ENCODE assay signal across 1 cellular context in the genomic region with DNA sequence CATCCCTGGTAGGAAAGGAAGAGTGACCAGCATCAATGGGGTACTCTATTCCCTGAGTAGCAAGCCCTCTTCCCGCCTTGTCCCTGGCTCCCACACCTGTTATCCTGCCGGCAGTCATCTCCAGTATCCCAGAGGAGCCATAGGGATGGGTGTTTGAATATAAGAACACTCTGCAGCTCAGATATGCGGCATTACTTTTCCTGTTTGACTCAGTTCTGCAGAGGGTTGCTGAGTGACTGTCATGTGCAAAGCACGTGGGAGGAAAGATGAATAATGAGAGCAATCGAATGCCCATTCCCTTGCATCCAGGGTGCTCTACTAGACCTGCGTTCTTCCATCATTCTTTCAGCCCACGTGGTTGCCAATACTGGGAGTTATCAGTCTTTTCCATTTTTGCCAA.
TF ChIP-seq lines count a peak whose summit lies in the region.

No MANE protein-coding gene starts in this region.

TF ChIP-seq in GM23338, 12 proteins besides CTCF, POLR2A, EP300 and RAD21:
- TF ChIP-seq, protein P1, sequence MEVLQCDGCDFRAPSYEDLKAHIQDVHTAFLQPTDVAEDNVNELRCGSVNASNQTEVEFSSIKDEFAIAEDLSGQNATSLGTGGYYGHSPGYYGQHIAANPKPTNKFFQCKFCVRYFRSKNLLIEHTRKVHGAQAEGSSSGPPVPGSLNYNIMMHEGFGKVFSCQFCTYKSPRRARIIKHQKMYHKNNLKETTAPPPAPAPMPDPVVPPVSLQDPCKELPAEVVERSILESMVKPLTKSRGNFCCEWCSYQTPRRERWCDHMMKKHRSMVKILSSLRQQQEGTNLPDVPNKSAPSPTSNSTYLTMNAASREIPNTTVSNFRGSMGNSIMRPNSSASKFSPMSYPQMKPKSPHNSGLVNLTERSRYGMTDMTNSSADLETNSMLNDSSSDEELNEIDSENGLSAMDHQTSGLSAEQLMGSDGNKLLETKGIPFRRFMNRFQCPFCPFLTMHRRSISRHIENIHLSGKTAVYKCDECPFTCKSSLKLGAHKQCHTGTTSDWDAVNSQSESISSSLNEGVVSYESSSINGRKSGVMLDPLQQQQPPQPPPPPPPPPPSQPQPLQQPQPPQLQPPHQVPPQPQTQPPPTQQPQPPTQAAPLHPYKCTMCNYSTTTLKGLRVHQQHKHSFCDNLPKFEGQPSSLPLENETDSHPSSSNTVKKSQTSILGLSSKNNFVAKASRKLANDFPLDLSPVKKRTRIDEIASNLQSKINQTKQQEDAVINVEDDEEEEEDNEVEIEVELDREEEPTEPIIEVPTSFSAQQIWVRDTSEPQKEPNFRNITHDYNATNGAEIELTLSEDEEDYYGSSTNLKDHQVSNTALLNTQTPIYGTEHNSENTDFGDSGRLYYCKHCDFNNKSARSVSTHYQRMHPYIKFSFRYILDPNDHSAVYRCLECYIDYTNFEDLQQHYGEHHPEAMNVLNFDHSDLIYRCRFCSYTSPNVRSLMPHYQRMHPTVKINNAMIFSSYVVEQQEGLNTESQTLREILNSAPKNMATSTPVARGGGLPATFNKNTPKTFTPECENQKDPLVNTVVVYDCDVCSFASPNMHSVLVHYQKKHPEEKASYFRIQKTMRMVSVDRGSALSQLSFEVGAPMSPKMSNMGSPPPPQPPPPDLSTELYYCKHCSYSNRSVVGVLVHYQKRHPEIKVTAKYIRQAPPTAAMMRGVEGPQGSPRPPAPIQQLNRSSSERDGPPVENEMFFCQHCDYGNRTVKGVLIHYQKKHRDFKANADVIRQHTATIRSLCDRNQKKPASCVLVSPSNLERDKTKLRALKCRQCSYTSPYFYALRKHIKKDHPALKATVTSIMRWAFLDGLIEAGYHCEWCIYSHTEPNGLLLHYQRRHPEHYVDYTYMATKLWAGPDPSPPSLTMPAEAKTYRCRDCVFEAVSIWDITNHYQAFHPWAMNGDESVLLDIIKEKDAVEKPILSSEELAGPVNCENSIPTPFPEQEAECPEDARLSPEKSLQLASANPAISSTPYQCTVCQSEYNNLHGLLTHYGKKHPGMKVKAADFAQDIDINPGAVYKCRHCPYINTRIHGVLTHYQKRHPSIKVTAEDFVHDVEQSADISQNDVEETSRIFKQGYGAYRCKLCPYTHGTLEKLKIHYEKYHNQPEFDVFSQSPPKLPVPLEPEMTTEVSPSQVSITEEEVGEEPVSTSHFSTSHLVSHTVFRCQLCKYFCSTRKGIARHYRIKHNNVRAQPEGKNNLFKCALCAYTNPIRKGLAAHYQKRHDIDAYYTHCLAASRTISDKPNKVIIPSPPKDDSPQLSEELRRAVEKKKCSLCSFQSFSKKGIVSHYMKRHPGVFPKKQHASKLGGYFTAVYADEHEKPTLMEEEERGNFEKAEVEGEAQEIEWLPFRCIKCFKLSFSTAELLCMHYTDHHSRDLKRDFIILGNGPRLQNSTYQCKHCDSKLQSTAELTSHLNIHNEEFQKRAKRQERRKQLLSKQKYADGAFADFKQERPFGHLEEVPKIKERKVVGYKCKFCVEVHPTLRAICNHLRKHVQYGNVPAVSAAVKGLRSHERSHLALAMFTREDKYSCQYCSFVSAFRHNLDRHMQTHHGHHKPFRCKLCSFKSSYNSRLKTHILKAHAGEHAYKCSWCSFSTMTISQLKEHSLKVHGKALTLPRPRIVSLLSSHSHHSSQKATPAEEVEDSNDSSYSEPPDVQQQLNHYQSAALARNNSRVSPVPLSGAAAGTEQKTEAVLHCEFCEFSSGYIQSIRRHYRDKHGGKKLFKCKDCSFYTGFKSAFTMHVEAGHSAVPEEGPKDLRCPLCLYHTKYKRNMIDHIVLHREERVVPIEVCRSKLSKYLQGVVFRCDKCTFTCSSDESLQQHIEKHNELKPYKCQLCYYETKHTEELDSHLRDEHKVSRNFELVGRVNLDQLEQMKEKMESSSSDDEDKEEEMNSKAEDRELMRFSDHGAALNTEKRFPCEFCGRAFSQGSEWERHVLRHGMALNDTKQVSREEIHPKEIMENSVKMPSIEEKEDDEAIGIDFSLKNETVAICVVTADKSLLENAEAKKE (CRISPR knock-in tag; IDR thresholded peaks at IDR 0.05) = no peak
- TF ChIP-seq CREB1 (CRISPR knock-in tag; IDR thresholded peaks at IDR 0.05; ENCODE audit: low read depth) (no peak), POLR2AphosphoS5 (IDR thresholded peaks at IDR 0.05; ENCODE audit: low read depth) (no peak), JUNB (IDR thresholded peaks at IDR 0.05; ENCODE audit: unreplicated experiment) (no peak), REST (IDR thresholded peaks at IDR 0.05; ENCODE audit: unreplicated experiment) (no peak), STAT1 (IDR thresholded peaks at IDR 0.05; ENCODE audit: unreplicated experiment) (no peak), EZH2 (IDR thresholded peaks at IDR 0.05; ENCODE audit: low read depth, unreplicated experiment) (no peak), EZH2phosphoT487 (IDR thresholded peaks at IDR 0.05; ENCODE audit: unreplicated experiment) (no peak), ZNF331 (CRISPR knock-in tag; IDR thresholded peaks at IDR 0.05; ENCODE audit: low read depth) (no peak), ETS1 (IDR thresholded peaks at IDR 0.05) (no peak), ZNF114 (CRISPR knock-in tag; IDR thresholded peaks at IDR 0.05) (no peak), NANOG (IDR thresholded peaks at IDR 0.05; ENCODE audit: borderline replicate concordance) (no peak)
